ENCODE assay signal across 13 cellular contexts in genomic region chr20:37904008-37904675, GRCh38. TPM values are rescaled to one million over a fixed set of nuclear protein-coding genes. Genes with fewer than 3 reads are reported as not detected.
DNase-seq lines count a peak whose midpoint lies in the region; ATAC-seq and TF ChIP-seq lines count a peak whose summit lies in the region.
"Had no signal": no experiment of that assay in that cellular context is flagged by ENCODE, and none has a peak within 500 bp of the region (broad histone marks: within the 10 kb centered on the region; RNA-seq: fewer than 3 reads in every experiment).

No MANE protein-coding gene starts in this region.

- H3K79me1 ChIP-seq in neuronal stem cell (ENCODE audit: low read depth, low read length): no peaks in the 10 kb centered on the region

- peak overlapping the region; percentile 84 for H2AK5ac ChIP-seq in neuronal stem cell (ENCODE audit: low read depth, low read length)

- H4K8ac ChIP-seq in neuronal stem cell (ENCODE audit: low read depth, low read length): no peak overlapping the region

- H3K9me3 ChIP-seq in NT2/D1 (ENCODE audit: insufficient read depth, low read length) (no peaks in the 10 kb centered on the region), neuronal stem cell (replicated peaks in 1 of 2; ENCODE audit: control insufficient read depth in 2 of 2, insufficient read depth in 1 of 2, low read depth in 1 of 2, low read length in 2 of 2) (no peaks in the 10 kb centered on the region)
- H3K9me3 ChIP-seq: body of pancreas, mucosa of descending colon had no signal

- H3K4me1 ChIP-seq in NT2/D1 (ENCODE audit: insufficient read depth, insufficient read length) (peaks cover 24% of the 10 kb centered on the region), neuronal stem cell (ENCODE audit: control insufficient read depth in 2 of 2, insufficient read depth in 1 of 2, low read depth in 1 of 2, low read length in 2 of 2) (peaks cover 19 to 34% of the 10 kb centered on the region in 2 donors)

- CTCF ChIA-PET in activated CD4-positive, alpha-beta T cell treated with anti-CD3 and anti-CD28 coated beads for 36 hours (lab: Charles Lee): interaction anchor here (0.5 kb wide), 1 partner anchor 108 kb away, joined by 4 read pairs; no protein-coding TSS in a partner anchor

- H3K36me3 ChIP-seq in NT2/D1 (ENCODE audit: insufficient read depth, insufficient read length, low read length) (no peaks in the 10 kb centered on the region), neuronal stem cell (replicated peaks in 1 of 2; ENCODE audit: control insufficient read depth in 2 of 2, insufficient read depth in 2 of 2, low read length in 2 of 2) (no peaks in the 10 kb centered on the region)

- TF ChIP-seq CTCF in dorsolateral prefrontal cortex (IDR thresholded peaks at IDR 0.05 in 54 of 56, conservative IDR thresholded peaks at IDR 0.05 in 2 of 56; ENCODE audit: low read depth in 1 of 56, partially characterized antibody in 56 of 56): no peak

- peak overlapping the region; percentile 96 for H2BK12ac ChIP-seq in neuronal stem cell (ENCODE audit: low read length)

- H3K4me3 Mint-ChIP-seq in activated CD4-positive, alpha-beta T cell treated with anti-CD3 and anti-CD28 coated beads for 36 hours: peak overlapping the region; percentile 46

- H3K14ac ChIP-seq in neuronal stem cell (ENCODE audit: low read length): no peak overlapping the region

- H3K9me3 Mint-ChIP-seq in activated CD4-positive, alpha-beta T cell treated with anti-CD3 and anti-CD28 coated beads for 36 hours (ENCODE audit: low read depth): no peaks in the 10 kb centered on the region

- H2BK120ac ChIP-seq in neuronal stem cell (ENCODE audit: low read depth, low read length): peak overlapping the region; percentile 35

- peak overlapping the region; percentile 78 for H2BK5ac ChIP-seq in neuronal stem cell (ENCODE audit: low read length)

- peak overlapping the region; percentile 71 for H3K18ac ChIP-seq in neuronal stem cell (ENCODE audit: low read length)

- POLR2A ChIA-PET in activated CD4-positive, alpha-beta T cell treated with anti-CD3 and anti-CD28 coated beads for 36 hours (lab: Charles Lee): no interaction called here

- peak overlapping the region; percentile 90 for H3K23ac ChIP-seq in neuronal stem cell (ENCODE audit: low read depth, low read length, poor library complexity)

- intact Hi-C loops in activated CD4-positive, alpha-beta T cell treated with anti-CD3 and anti-CD28 coated beads for 36 hours (cut with DNase I, micrococcal nuclease): loop anchor here (5.0 kb wide), 3 partner anchors 88 to 342 kb away; no protein-coding TSS in a partner anchor
- intact Hi-C loops in dorsolateral prefrontal cortex (cut with DNase I): loop anchor here in 1 of 2 donors (10.0 kb wide), 2 partner anchors 311 to 339 kb away; no protein-coding TSS in a partner anchor

- peak overlapping the region; percentile 72 for H2BK15ac ChIP-seq in neuronal stem cell (ENCODE audit: low read length)

- H3K27me3 Mint-ChIP-seq in activated CD4-positive, alpha-beta T cell treated with anti-CD3 and anti-CD28 coated beads for 36 hours: peaks cover 56% of the 10 kb centered on the region

- H3K27ac ChIP-seq in dorsolateral prefrontal cortex (peak overlapping the region in 30 of 59 donors; percentile 4 to 83 (median 54)), neuronal stem cell (replicated peaks; ENCODE audit: low read length) (no peak overlapping the region)
- H3K27ac ChIP-seq: body of pancreas had no signal

- H3K9ac ChIP-seq in NT2/D1 (ENCODE audit: insufficient read length, low read depth) (peak overlapping the region; percentile 25), neuronal stem cell (ENCODE audit: low read depth, low read length, poor library complexity) (peak overlapping the region; percentile 67)

- no peak for DNase-seq in activated CD4-positive, alpha-beta T cell treated with anti-CD3 and anti-CD28 coated beads for 36 hours
- DNase-seq in activated CD4-positive, alpha-beta T cell treated with anti-CD3 and anti-CD28 coated beads for 48 hours: no peak
- DNase-seq in NT2/D1 (ENCODE audit: low read depth, low spot score): no peak
- no peak for DNase-seq in dorsolateral prefrontal cortex
- DNase-seq in neuronal stem cell (ENCODE audit: low spot score): no peak
- DNase-seq in activated effector memory CD4-positive, alpha-beta T cell treated with anti-CD3 and anti-CD28 coated beads, Interleukin-2, amount 50 U/mL, for 16 hours: no peak
- DNase-seq in D341Med (ENCODE audit: low spot score): no peak
- DNase-seq: activated CD8-positive, alpha-beta memory T cell treated with anti-CD3 and anti-CD28 coated beads for 24 hours; body of pancreas; Karpas-422; mucosa of descending colon; SW 1271 had no signal

- no peak overlapping the region for H3K4me3 ChIP-seq in NT2/D1 (ENCODE audit: insufficient read length, low read depth)
- peak overlapping the region in 58 of 59 donors; percentile 26 to 72 (median 58) for H3K4me3 ChIP-seq in dorsolateral prefrontal cortex
- H3K4me3 ChIP-seq in neuronal stem cell (ENCODE audit: low read length in 2 of 2): peak overlapping the region in 1 of 2 donors; percentile 33
- H3K4me3 ChIP-seq: body of pancreas, mucosa of descending colon had no signal

- no peak overlapping the region for H3K27ac Mint-ChIP-seq in activated CD4-positive, alpha-beta T cell treated with anti-CD3 and anti-CD28 coated beads for 36 hours

- H3K4me1 Mint-ChIP-seq in activated CD4-positive, alpha-beta T cell treated with anti-CD3 and anti-CD28 coated beads for 36 hours: peaks cover 9% of the 10 kb centered on the region

- no peak overlapping the region for H2AFZ ChIP-seq in neuronal stem cell (ENCODE audit: low read length)

- no peak overlapping the region for H3K4me2 ChIP-seq in neuronal stem cell (ENCODE audit: insufficient read depth, low read length, poor library complexity, severe bottlenecking)

- peak overlapping the region; percentile 2 for H3K4ac ChIP-seq in neuronal stem cell (ENCODE audit: low read length)

- H3K36me3 Mint-ChIP-seq in activated CD4-positive, alpha-beta T cell treated with anti-CD3 and anti-CD28 coated beads for 36 hours (ENCODE audit: low read depth): no peaks in the 10 kb centered on the region

- no CpG with 5 or more reads among the region's 12 CpGs for WGBS in neuronal stem cell (ENCODE audit: extremely low coverage in 2 of 2, insufficient read length in 2 of 2, insufficient replicate concordance in 1 of 2), 2 donors

- no peak for ATAC-seq in activated CD4-positive, alpha-beta T cell treated with anti-CD3 and anti-CD28 coated beads for 36 hours
- no peak for ATAC-seq in HG02870 (IDR thresholded peaks at IDR 0.05; ENCODE audit: unreplicated experiment)
- ATAC-seq: body of pancreas, mucosa of descending colon had no signal

- H3K27me3 ChIP-seq in NT2/D1 (ENCODE audit: insufficient read depth, insufficient read length): peaks cover 12% of the 10 kb centered on the region
- peaks cover 0 to 62% (median 16%) of the 10 kb centered on the region in 45 donors for H3K27me3 ChIP-seq in dorsolateral prefrontal cortex
- peaks cover 0 to 12% (median 0%) of the 10 kb centered on the region in 3 experiments for H3K27me3 ChIP-seq in neuronal stem cell (ENCODE audit: control insufficient read depth in 3 of 3, insufficient read depth in 3 of 3, low read depth in 1 of 3, low read length in 3 of 3)

- H4K91ac ChIP-seq in neuronal stem cell (ENCODE audit: low read depth, low read length, poor library complexity): no peak overlapping the region

RNA-seq across cellular contexts. Expression of gene VSTM2L, which starts 1.2 kb away (rescaled TPM):
- not detected for total RNA-seq in activated CD4-positive, alpha-beta T cell treated with anti-CD3 and anti-CD28 coated beads for 36 hours
- total RNA-seq in dorsolateral prefrontal cortex: 100 to 1,000 TPM in 68 of 120 experiments, 10 to 100 TPM in 52; 24.0 to 168 (median 105) TPM
- 9.1 TPM for polyA plus RNA-seq in neuronal stem cell (2013, experiment 1 of 2)
- polyA plus RNA-seq in neuronal stem cell (2013, experiment 2 of 2): 8.0 TPM

Comparison
In these comparisons a context has a peak if more than half of its experiments do, and no peak if none do; other contexts are left out.
1. RNA of gene VSTM2L, which starts 1.2 kb away (total RNA-seq): 24.0 to 168 TPM in dorsolateral prefrontal cortex; not detected in activated CD4-positive, alpha-beta T cell treated with anti-CD3 and anti-CD28 coated beads for 36 hours; every median in the first group is over 10 times any median in the second.